Comparison of ENCODE assay signal across 18 cellular contexts in genomic region chr2:74278694-74279093, GRCh38.
"Had no signal": no experiment of that assay in that cellular context is flagged by ENCODE, and none has a peak within 500 bp of the region (broad histone marks: within the 10 kb centered on the region; RNA-seq: fewer than 3 reads in every experiment).

No MANE protein-coding gene starts in this region.

- H3K4me3 Mint-ChIP-seq: memory B cell; naive B cell; natural killer cell treated with Interleukin-12 subunit alpha and Interleukin-12 subunit beta and Interleukin-15 and Interleukin-18, amount 100 ng/mL, for 72 hours; neural progenitor cell; stimulated activated effector memory CD8-positive, alpha-beta T cell treated with anti-CD3 and anti-CD28 coated beads, Interleukin-12 subunit alpha, Interleukin-12 subunit beta, amount 100 ng/mL, for 72 hours; type B pancreatic cell had no signal

- H3K9me3 Mint-ChIP-seq: memory B cell; naive B cell; natural killer cell treated with Interleukin-12 subunit alpha and Interleukin-12 subunit beta and Interleukin-15 and Interleukin-18, amount 100 ng/mL, for 72 hours; neural progenitor cell; stimulated activated effector memory CD8-positive, alpha-beta T cell treated with anti-CD3 and anti-CD28 coated beads, Interleukin-12 subunit alpha, Interleukin-12 subunit beta, amount 100 ng/mL, for 72 hours; type B pancreatic cell had no signal

- H3K27ac Mint-ChIP-seq: memory B cell; natural killer cell treated with Interleukin-12 subunit alpha and Interleukin-12 subunit beta and Interleukin-15 and Interleukin-18, amount 100 ng/mL, for 72 hours; neural progenitor cell; progenitor cell of endocrine pancreas; stimulated activated effector memory CD8-positive, alpha-beta T cell treated with anti-CD3 and anti-CD28 coated beads, Interleukin-12 subunit alpha, Interleukin-12 subunit beta, amount 100 ng/mL, for 72 hours; type B pancreatic cell had no signal

- H3K27me3 Mint-ChIP-seq: memory B cell; naive B cell; natural killer cell treated with Interleukin-12 subunit alpha and Interleukin-12 subunit beta and Interleukin-15 and Interleukin-18, amount 100 ng/mL, for 72 hours had no signal

- H3K36me3 Mint-ChIP-seq: natural killer cell treated with Interleukin-12 subunit alpha and Interleukin-12 subunit beta and Interleukin-15 and Interleukin-18, amount 100 ng/mL, for 72 hours; stimulated activated effector memory CD8-positive, alpha-beta T cell treated with anti-CD3 and anti-CD28 coated beads, Interleukin-12 subunit alpha, Interleukin-12 subunit beta, amount 100 ng/mL, for 72 hours; type B pancreatic cell had no signal

- ATAC-seq: gastrocnemius medialis; left lobe of liver; natural killer cell treated with Interleukin-12 subunit alpha and Interleukin-12 subunit beta and Interleukin-15 and Interleukin-18, amount 100 ng/mL, for 72 hours; right lobe of liver; stimulated activated effector memory CD8-positive, alpha-beta T cell treated with anti-CD3 and anti-CD28 coated beads, Interleukin-12 subunit alpha, Interleukin-12 subunit beta, amount 100 ng/mL, for 72 hours had no signal

- DNase-seq: effector CD4-positive, alpha-beta T cell; foreskin fibroblast; gastrocnemius medialis; head of caudate nucleus; naive B cell; right lobe of liver; stimulated activated CD4-positive, alpha-beta T cell treated with anti-CD3 and anti-CD28 coated beads, Interleukin-2, amount 100 ng/mL, for 24 hours; stimulated activated CD4-positive, alpha-beta T cell treated with anti-CD3 and anti-CD28 coated beads, Interleukin-4, amount 100 ng/mL, for 24 hours; stimulated activated naive CD4-positive, alpha-beta T cell treated with Interleukin-2 at 50 U/mL for 16 hours; stomach; thyroid gland had no signal

- H3K4me1 Mint-ChIP-seq: neural progenitor cell; stimulated activated effector memory CD8-positive, alpha-beta T cell treated with anti-CD3 and anti-CD28 coated beads, Interleukin-12 subunit alpha, Interleukin-12 subunit beta, amount 100 ng/mL, for 72 hours had no signal
